In genomic region chr9:17900604-17901003, GRCh38 we compare ENCODE assay signal across 24 cellular contexts.
"Had no signal": no experiment of that assay in that cellular context is flagged by ENCODE, and none has a peak within 500 bp of the region (broad histone marks: within the 10 kb centered on the region; RNA-seq: fewer than 3 reads in every experiment).

No MANE protein-coding gene starts in this region.

- FAIRE-seq: RCC 7860 had no signal

- H3K4me1 ChIP-seq: adrenal gland, breast epithelium had no signal

- DNase-seq: activated CD4-positive, alpha-beta T cell treated with anti-CD3 and anti-CD28 coated beads for 48 hours; activated CD4-positive, alpha-beta T cell treated with anti-CD3 and anti-CD28 coated beads, Interleukin-2, amount 50 U/mL, for 4 hours; activated CD4-positive, CD25-positive, alpha-beta regulatory T cell treated with anti-CD3 and anti-CD28 coated beads, Interleukin-2, amount 50 U/mL, for 72 hours; activated CD8-positive, alpha-beta memory T cell treated with anti-CD3 and anti-CD28 coated beads, Interleukin-2, amount 50 U/mL, for 48 hours; activated CD8-positive, alpha-beta T cell treated with anti-CD3 and anti-CD28 coated beads, Interleukin-2, amount 10 ng/mL, durations not matched to agents 7 days and 5 days; activated naive CD4-positive, alpha-beta T cell treated with anti-CD3 and anti-CD28 coated beads, Interleukin-2, amount 50 U/mL, for 16 hours; activated naive CD8-positive, alpha-beta T cell treated with anti-CD3 and anti-CD28 coated beads, Interleukin-2, amount 10 ng/mL, durations not matched to agents 7 days and 5 days; activated T-cell treated with anti-CD3 and anti-CD28 coated beads, Interleukin-2, amount 50 U/mL, for 1 hour; adrenal gland; aorta; caudate nucleus; MG63; MV-4-11; NCI-H1092 treated with DMSO at 0.1 percent for 48 hours; NCI-H1436; NCI-H1694 treated with DMSO at 0.1 percent for 48 hours; NCI-H2029 treated with DMSO at 0.1 percent for 48 hours; NCI-H446; NCI-H526; PC-3; SHP77 had no signal

- H3K36me3 ChIP-seq: adrenal gland, breast epithelium, MG63 had no signal

- ATAC-seq: activated CD8-positive, alpha-beta T cell treated with anti-CD3 and anti-CD28 coated beads, Interleukin-2, amount 10 ng/mL, durations not matched to agents 7 days and 5 days; PC-3; WTC11 had no signal

- H3K4me3 ChIP-seq: adrenal gland, breast epithelium, MG63 had no signal

- H3K9me3 ChIP-seq: adrenal gland, breast epithelium, MG63 had no signal
